23 cellular contexts compared by ENCODE assay signal in the genomic region with DNA sequence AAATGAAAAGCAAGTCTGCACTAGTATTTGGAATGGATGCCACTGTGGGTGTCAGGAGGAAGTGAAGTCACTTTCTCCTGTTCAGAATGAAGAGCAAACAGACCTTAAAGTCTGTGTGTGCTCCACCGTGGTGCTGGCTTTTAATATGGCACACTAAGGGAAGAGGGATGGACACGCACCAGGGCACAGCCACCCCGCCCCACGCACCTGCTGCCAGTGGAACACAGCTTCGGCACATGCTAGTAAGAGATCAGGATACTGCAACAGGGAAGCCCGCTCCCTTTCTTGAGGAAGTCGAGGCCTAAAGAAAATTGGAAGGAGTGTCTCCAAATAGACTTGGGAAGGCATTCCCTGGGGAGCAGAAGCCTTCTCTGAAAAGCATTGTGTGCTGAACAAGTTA.
DNase-seq lines count a peak whose midpoint lies in the region; ATAC-seq and TF ChIP-seq lines count a peak whose summit lies in the region.
"Had no signal": no experiment of that assay in that cellular context is flagged by ENCODE, and none has a peak within 500 bp of the region (broad histone marks: within the 10 kb centered on the region; RNA-seq: fewer than 3 reads in every experiment).

No MANE protein-coding gene starts in this region.

- peak; percentile 20 for DNase-seq in DMS153 (lab: John Stamatoyannopoulos, UW)
- no peak for DNase-seq in DMS153 treated with DMSO at 0.1 percent for 48 hours (lab: John Stamatoyannopoulos, UW; ENCODE audit: unreplicated experiment)
- peak; percentile 70 for DNase-seq in NCI-H345 (lab: John Stamatoyannopoulos, UW)
- DNase-seq in thoracic aorta (ENCODE audit: low spot score): no peak
- DNase-seq in LoVo (ENCODE audit: low spot score): no peak
- DNase-seq in GM20000 (ENCODE audit: low spot score): no peak
- no peak for DNase-seq in NCI-H146 (lab: John Stamatoyannopoulos, UW)
- DNase-seq: ACHN; BE2C; CD4-positive, alpha-beta T cell; DND-41; NCI-H1092; NCI-H1436; NCI-H2081; NCI-H2171 treated with DMSO at 0.1 percent for 48 hours; NCI-H446 treated with DMSO at 0.1 percent for 48 hours; NCI-H69; Right ventricle myocardium superior; RPMI8226 had no signal

- TF ChIP-seq CTCF in nephron (IDR thresholded peaks at IDR 0.05; ENCODE audit: unreplicated experiment in 3 of 3) (no peak), thoracic aorta (IDR thresholded peaks at IDR 0.05) (no peak), GM20000 (IDR thresholded peaks at IDR 0.05; ENCODE audit: extremely low read depth, missing control alignments) (no peak)

- no peaks in the 10 kb centered on the region for H3K27me3 ChIP-seq in thoracic aorta (replicated peaks; ENCODE audit: insufficient read depth)
- H3K27me3 ChIP-seq: SJSA1 had no signal

- peaks cover 44% of the 10 kb centered on the region for H3K4me1 Mint-ChIP-seq in nephron

- no peaks in the 10 kb centered on the region for H3K9me3 Mint-ChIP-seq in nephron
- H3K9me3 Mint-ChIP-seq: CD4-positive, alpha-beta T cell had no signal

- H3K36me3 Mint-ChIP-seq in nephron (ENCODE audit: low read depth): no peaks in the 10 kb centered on the region

- no peak for ATAC-seq in thoracic aorta (ENCODE audit: insufficient number of reproducible peaks, low FRiP score, low read depth)
- ATAC-seq: HCT116 had no signal

- H3K4me3 ChIP-seq in thoracic aorta: no peak overlapping the region
- H3K4me3 ChIP-seq: SJSA1 had no signal

- peaks cover 14% of the 10 kb centered on the region for H3K27me3 Mint-ChIP-seq in nephron (ENCODE audit: low read depth)

- peaks cover 17 to 34% of the 10 kb centered on the region in 2 donors for H3K4me1 ChIP-seq in thoracic aorta (ENCODE audit: control insufficient read depth in 1 of 2, low read depth in 2 of 2)
- H3K4me1 ChIP-seq: BE2C, SJSA1 had no signal

- H3K27ac ChIP-seq in thoracic aorta: peak overlapping the region; percentile 48 to 78
- H3K27ac ChIP-seq: 22Rv1, SJSA1 had no signal

- H3K27ac Mint-ChIP-seq in nephron: peak overlapping the region in 2 of 3 experiments; percentile 65 to 74
- H3K27ac Mint-ChIP-seq: CD4-positive, alpha-beta T cell had no signal

- H3K36me3 ChIP-seq in thoracic aorta: no peaks in the 10 kb centered on the region
- H3K36me3 ChIP-seq: BE2C, SJSA1 had no signal

- H3K9me3 ChIP-seq in thoracic aorta: no peaks in the 10 kb centered on the region
- H3K9me3 ChIP-seq: BE2C, SJSA1 had no signal

- H3K4me3 Mint-ChIP-seq in nephron: no peak overlapping the region
- H3K4me3 Mint-ChIP-seq: CD4-positive, alpha-beta T cell had no signal

Comparison
In these comparisons a context has a peak if more than half of its experiments do, and no peak if none do; other contexts are left out.
1. DNase-seq: peak in DMS153 (single experiment) and NCI-H345 (single experiment); none in DMS153 treated with DMSO at 0.1 percent for 48 hours (single experiment), thoracic aorta (single experiment), LoVo (single experiment), GM20000 (single experiment) and NCI-H146 (single experiment).